ENCODE assay signal across 27 cellular contexts in genomic region chr4:187157380-187157958, GRCh38.
"Had no signal": no experiment of that assay in that cellular context is flagged by ENCODE, and none has a peak within 500 bp of the region (broad histone marks: within the 10 kb centered on the region; RNA-seq: fewer than 3 reads in every experiment).

No MANE protein-coding gene starts in this region.

- H3K27me3 ChIP-seq: heart right ventricle, hepatocyte, neutrophil, ovary, right atrium auricular region, thyroid gland, transverse colon, upper lobe of left lung, vagina had no signal

- H3K79me2 ChIP-seq: hepatocyte had no signal

- H3K4me1 Mint-ChIP-seq: naive thymus-derived CD4-positive, alpha-beta T cell; stimulated activated effector memory CD8-positive, alpha-beta T cell treated with anti-CD3 and anti-CD28 coated beads, Interleukin-12 subunit alpha, Interleukin-12 subunit beta, amount 100 ng/mL, for 72 hours had no signal

- H3K4me3 ChIP-seq: heart right ventricle, hepatocyte, left ventricle myocardium inferior, lung, mucosa of descending colon, ovary, right atrium auricular region, skin epidermis, thyroid gland, transverse colon, upper lobe of left lung, vagina had no signal

- H2AFZ ChIP-seq: hepatocyte had no signal

- H3K36me3 Mint-ChIP-seq: naive thymus-derived CD4-positive, alpha-beta T cell; natural killer cell treated with Interleukin-12 subunit alpha and Interleukin-12 subunit beta and Interleukin-15 and Interleukin-18, amount 100 ng/mL, for 72 hours; stimulated activated effector memory CD8-positive, alpha-beta T cell treated with anti-CD3 and anti-CD28 coated beads, Interleukin-12 subunit alpha, Interleukin-12 subunit beta, amount 100 ng/mL, for 72 hours had no signal

- H3K27ac Mint-ChIP-seq: naive thymus-derived CD4-positive, alpha-beta T cell; natural killer cell treated with Interleukin-12 subunit alpha and Interleukin-12 subunit beta and Interleukin-15 and Interleukin-18, amount 100 ng/mL, for 72 hours; progenitor cell of endocrine pancreas; stimulated activated effector memory CD8-positive, alpha-beta T cell treated with anti-CD3 and anti-CD28 coated beads, Interleukin-12 subunit alpha, Interleukin-12 subunit beta, amount 100 ng/mL, for 72 hours; stimulated activated naive CD8-positive, alpha-beta T cell treated with anti-CD3 and anti-CD28 coated beads, Interleukin-15, Interleukin-2, amounts not matched to agents 100 ng/mL and 50 ng/mL, for 24 hours had no signal

- H3K9me3 ChIP-seq: heart right ventricle, left ventricle myocardium inferior, mucosa of descending colon, neutrophil, ovary, right atrium auricular region, thyroid gland, transverse colon, upper lobe of left lung, vagina had no signal

- H3K27ac ChIP-seq: heart right ventricle, hepatocyte, left ventricle myocardium inferior, neutrophil, ovary, right atrium auricular region, skin epidermis, thyroid gland, transverse colon, upper lobe of left lung, vagina had no signal

- H3K27me3 Mint-ChIP-seq: naive thymus-derived CD4-positive, alpha-beta T cell; natural killer cell treated with Interleukin-12 subunit alpha and Interleukin-12 subunit beta and Interleukin-15 and Interleukin-18, amount 100 ng/mL, for 72 hours; progenitor cell of endocrine pancreas; stimulated activated naive CD8-positive, alpha-beta T cell treated with anti-CD3 and anti-CD28 coated beads, Interleukin-15, Interleukin-2, amounts not matched to agents 100 ng/mL and 50 ng/mL, for 24 hours had no signal

- H3K4me2 ChIP-seq: hepatocyte had no signal

- DNase-seq: heart right ventricle; islet precursor cell; left ventricle myocardium inferior; midbrain; mucosa of descending colon; naive thymus-derived CD4-positive, alpha-beta T cell; occipital lobe; ovary; stimulated activated CD4-positive, alpha-beta T cell treated with anti-CD3 and anti-CD28 coated beads, Interleukin-12 subunit alpha, Interleukin-12 subunit beta, amount 100 ng/mL, for 4 hours; stimulated activated CD4-positive, alpha-beta T cell treated with anti-CD3 and anti-CD28 coated beads, Interleukin-15, amount 100 ng/mL, for 24 hours; stimulated activated CD4-positive, alpha-beta T cell treated with anti-CD3 and anti-CD28 coated beads, Interleukin-2, amount 100 ng/mL, for 24 hours; stimulated activated CD4-positive, alpha-beta T cell treated with anti-CD3 and anti-CD28 coated beads, Interleukin-4, amount 100 ng/mL, for 24 hours; stimulated activated naive CD4-positive, alpha-beta T cell; substantia nigra; thyroid gland; transverse colon had no signal

- H3K4me1 ChIP-seq: heart right ventricle, left ventricle myocardium inferior, right atrium auricular region, thyroid gland, transverse colon, upper lobe of left lung, vagina had no signal

- H3K4me3 Mint-ChIP-seq: naive thymus-derived CD4-positive, alpha-beta T cell; natural killer cell treated with Interleukin-12 subunit alpha and Interleukin-12 subunit beta and Interleukin-15 and Interleukin-18, amount 100 ng/mL, for 72 hours; stimulated activated effector memory CD8-positive, alpha-beta T cell treated with anti-CD3 and anti-CD28 coated beads, Interleukin-12 subunit alpha, Interleukin-12 subunit beta, amount 100 ng/mL, for 72 hours; stimulated activated naive CD8-positive, alpha-beta T cell treated with anti-CD3 and anti-CD28 coated beads, Interleukin-15, Interleukin-2, amounts not matched to agents 100 ng/mL and 50 ng/mL, for 24 hours had no signal

- ATAC-seq: heart right ventricle; mucosa of descending colon; naive thymus-derived CD4-positive, alpha-beta T cell; natural killer cell treated with Interleukin-12 subunit alpha and Interleukin-12 subunit beta and Interleukin-15 and Interleukin-18, amount 100 ng/mL, for 72 hours; stimulated activated effector memory CD8-positive, alpha-beta T cell treated with anti-CD3 and anti-CD28 coated beads, Interleukin-12 subunit alpha, Interleukin-12 subunit beta, amount 100 ng/mL, for 72 hours had no signal

- H3K36me3 ChIP-seq: heart right ventricle, left ventricle myocardium inferior, neutrophil, ovary, right atrium auricular region, thyroid gland, transverse colon, upper lobe of left lung, vagina had no signal
